11 cellular contexts compared by ENCODE assay signal in the genomic region with DNA sequence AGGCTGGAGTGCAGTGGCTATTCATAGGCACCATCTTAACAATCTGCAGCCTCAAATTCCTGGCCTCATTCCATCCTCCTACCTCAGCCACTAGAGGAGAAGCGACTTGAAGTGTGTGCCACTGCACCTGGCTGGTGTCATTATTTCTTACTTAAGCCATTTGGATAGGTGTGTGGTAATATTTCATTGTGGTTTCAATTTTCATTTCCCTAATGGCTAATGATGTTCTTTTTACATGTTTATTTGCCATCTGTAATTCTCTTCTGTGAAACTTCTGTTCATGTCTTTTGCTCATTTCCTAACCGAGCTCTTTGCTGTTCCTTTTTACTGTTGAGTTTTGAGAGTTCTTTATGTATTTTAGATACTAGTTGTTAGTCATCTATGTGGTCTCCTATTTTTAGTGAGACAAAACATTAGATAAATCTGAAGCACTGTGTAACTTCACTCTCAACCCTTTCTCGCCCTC.
DNase-seq lines count a peak whose midpoint lies in the region; ATAC-seq and TF ChIP-seq lines count a peak whose summit lies in the region.
"Had no signal": no experiment of that assay in that cellular context is flagged by ENCODE, and none has a peak within 500 bp of the region (broad histone marks: within the 10 kb centered on the region; RNA-seq: fewer than 3 reads in every experiment).

No MANE protein-coding gene starts in this region.

- no peak for TF ChIP-seq CTCF in esophagus squamous epithelium (IDR thresholded peaks at IDR 0.05)

- TF ChIP-seq POLR2A in esophagus squamous epithelium (IDR thresholded peaks at IDR 0.05): no peak

- WGBS in esophagus squamous epithelium, 2 donors: 67 to 72% methylated on average over 3 of the region's 3 CpGs

- H3K36me3 ChIP-seq in esophagus squamous epithelium: peaks cover 0 to 9% (median 0%) of the 10 kb centered on the region in 3 donors
- H3K36me3 ChIP-seq: transverse colon had no signal

- H3K27ac ChIP-seq in esophagus squamous epithelium: no peak overlapping the region
- H3K27ac ChIP-seq: transverse colon had no signal

- ATAC-seq in GM18520 (IDR thresholded peaks at IDR 0.05; ENCODE audit: unreplicated experiment) (peak; percentile 62), HG02852 (IDR thresholded peaks at IDR 0.05; ENCODE audit: unreplicated experiment) (peak; percentile 79)
- ATAC-seq: activated CD8-positive, alpha-beta memory T cell treated with anti-CD3 and anti-CD28 coated beads, Interleukin-2, amount 10 ng/mL, durations not matched to agents 7 days and 5 days had no signal

- intact Hi-C loops in esophagus squamous epithelium (cut with DNase I): no loop called here

- no peaks in the 10 kb centered on the region for H3K9me3 ChIP-seq in esophagus squamous epithelium
- H3K9me3 ChIP-seq: transverse colon had no signal

- no peaks in the 10 kb centered on the region for H3K4me1 ChIP-seq in esophagus squamous epithelium
- H3K4me1 ChIP-seq: transverse colon had no signal

- no peaks in the 10 kb centered on the region for H3K27me3 ChIP-seq in esophagus squamous epithelium
- H3K27me3 ChIP-seq: transverse colon had no signal

- no peak overlapping the region for H3K4me3 ChIP-seq in esophagus squamous epithelium
- H3K4me3 ChIP-seq: transverse colon had no signal

- DNase-seq in A172 (ENCODE audit: low spot score) (peak; percentile 21), NCI-H69 (lab: John Stamatoyannopoulos, UW) (peak; percentile 16), SW 1271 (lab: John Stamatoyannopoulos, UW) (no peak), HT-29 (ENCODE audit: low spot score) (no peak), LoVo (ENCODE audit: low spot score) (no peak), esophagus squamous epithelium (lab: John Stamatoyannopoulos, UW) (no peak)
- DNase-seq: activated CD8-positive, alpha-beta memory T cell treated with anti-CD3 and anti-CD28 coated beads, Interleukin-2, amount 10 ng/mL, durations not matched to agents 7 days and 5 days; DND-41; transverse colon had no signal

Comparison
In these comparisons a context has a peak if more than half of its experiments do, and no peak if none do; other contexts are left out.
1. DNase-seq: peak in A172 (single experiment) and NCI-H69 (single experiment); none in SW 1271 (0 of 2), HT-29 (single experiment), LoVo (single experiment) and esophagus squamous epithelium (single experiment).